In the genomic region with DNA sequence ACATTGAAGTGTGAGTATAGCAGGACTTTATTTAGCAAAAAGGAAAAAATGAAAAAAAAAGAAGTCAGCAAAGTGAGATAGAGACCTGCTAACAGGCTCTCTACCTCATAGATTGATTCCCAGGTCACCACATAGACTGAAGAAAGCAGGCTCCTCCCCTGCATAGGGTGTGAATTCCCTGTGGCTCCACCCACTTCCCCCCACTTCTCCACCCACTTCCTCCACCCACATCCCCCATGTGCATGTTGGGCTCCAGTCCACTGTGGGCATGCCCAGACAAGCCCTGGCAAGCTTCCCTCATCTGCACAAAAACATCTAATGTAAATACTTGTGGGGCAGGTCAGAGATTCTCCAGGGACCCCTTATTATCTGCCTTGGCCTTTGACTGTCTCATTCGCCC, we compare ENCODE assay signal across 13 cellular contexts.
DNase-seq lines count a peak whose midpoint lies in the region; ATAC-seq and TF ChIP-seq lines count a peak whose summit lies in the region.
"Had no signal": no experiment of that assay in that cellular context is flagged by ENCODE, and none has a peak within 500 bp of the region (broad histone marks: within the 10 kb centered on the region; RNA-seq: fewer than 3 reads in every experiment).

No MANE protein-coding gene starts in this region.

- no peak overlapping the region for H3K27ac Mint-ChIP-seq in activated CD8-positive, alpha-beta T cell treated with anti-CD3 and anti-CD28 coated beads for 36 hours

- DNase-seq in DMS 273 (lab: John Stamatoyannopoulos, UW; ENCODE audit: unreplicated experiment) (peak; percentile 6), DMS 273 treated with DMSO at 0.1 percent for 48 hours (lab: John Stamatoyannopoulos, UW) (no peak), HFF-Myc (ENCODE audit: extremely low read depth, low read depth) (peak; percentile 60), iPS-NIHi11 (ENCODE audit: low spot score) (peak; percentile 11), NCI-H2227 treated with DMSO at 0.1 percent for 48 hours (lab: John Stamatoyannopoulos, UW) (no peak), middle frontal gyrus (ENCODE audit: extremely low spot score, low spot score) (no peak), NCI-H446 treated with DMSO at 0.1 percent for 48 hours (lab: John Stamatoyannopoulos, UW) (no peak)
- peak; percentile 1 for DNase-seq in activated CD8-positive, alpha-beta T cell treated with anti-CD3 and anti-CD28 coated beads for 36 hours
- DNase-seq: effector CD4-positive, alpha-beta T cell; MG63; pancreas; PC-9; thyroid gland had no signal

- no peak for TF ChIP-seq CTCF in HFF-Myc (IDR thresholded peaks at IDR 0.05; ENCODE audit: low read depth, low read length, missing control alignments)
- TF ChIP-seq CTCF in activated CD8-positive, alpha-beta T cell treated with anti-CD3 and anti-CD28 coated beads for 36 hours (IDR thresholded peaks at IDR 0.05), result no peak

- POLR2A ChIA-PET in activated CD8-positive, alpha-beta T cell treated with anti-CD3 and anti-CD28 coated beads for 36 hours (lab: Charles Lee), result no interaction called here

- intact Hi-C loops in activated CD8-positive, alpha-beta T cell treated with anti-CD3 and anti-CD28 coated beads for 36 hours (cut with micrococcal nuclease), result no loop called here

- CTCF ChIA-PET in activated CD8-positive, alpha-beta T cell treated with anti-CD3 and anti-CD28 coated beads for 36 hours (lab: Charles Lee), result no interaction called here

- ATAC-seq in activated CD8-positive, alpha-beta T cell treated with anti-CD3 and anti-CD28 coated beads for 36 hours, result no peak
- ATAC-seq: pancreas had no signal

- no peak overlapping the region for H3K4me3 Mint-ChIP-seq in activated CD8-positive, alpha-beta T cell treated with anti-CD3 and anti-CD28 coated beads for 36 hours

- no peaks in the 10 kb centered on the region for H3K36me3 Mint-ChIP-seq in activated CD8-positive, alpha-beta T cell treated with anti-CD3 and anti-CD28 coated beads for 36 hours (ENCODE audit: low read depth)

- no peaks in the 10 kb centered on the region for H3K4me1 Mint-ChIP-seq in activated CD8-positive, alpha-beta T cell treated with anti-CD3 and anti-CD28 coated beads for 36 hours (ENCODE audit: low read depth)

- no peak overlapping the region for H3K4me3 ChIP-seq in HFF-Myc (replicated peaks; ENCODE audit: low read depth, low read length)
- H3K4me3 ChIP-seq: MG63, pancreas, PC-9, thyroid gland had no signal

- no peaks in the 10 kb centered on the region for H3K27me3 Mint-ChIP-seq in activated CD8-positive, alpha-beta T cell treated with anti-CD3 and anti-CD28 coated beads for 36 hours

- H3K9me3 Mint-ChIP-seq in activated CD8-positive, alpha-beta T cell treated with anti-CD3 and anti-CD28 coated beads for 36 hours, result no peaks in the 10 kb centered on the region

Comparison
In these comparisons a context has a peak if more than half of its experiments do, and no peak if none do; other contexts are left out.
1. DNase-seq: peak in DMS 273 (single experiment), HFF-Myc (single experiment), activated CD8-positive, alpha-beta T cell treated with anti-CD3 and anti-CD28 coated beads for 36 hours (single experiment) and iPS-NIHi11 (single experiment); none in DMS 273 treated with DMSO at 0.1 percent for 48 hours (single experiment), NCI-H2227 treated with DMSO at 0.1 percent for 48 hours (single experiment), middle frontal gyrus (single experiment) and NCI-H446 treated with DMSO at 0.1 percent for 48 hours (single experiment).